Comparison of ENCODE assay signal across 23 cellular contexts in genomic region chr3:126758019-126758418, GRCh38.
"Had no signal": no experiment of that assay in that cellular context is flagged by ENCODE, and none has a peak within 500 bp of the region (broad histone marks: within the 10 kb centered on the region; RNA-seq: fewer than 3 reads in every experiment).

No MANE protein-coding gene starts in this region.

- H3K36me3 ChIP-seq: colonic mucosa, esophagus squamous epithelium, spleen, suprapubic skin, tibial artery, upper lobe of right lung had no signal

- H3K4me1 Mint-ChIP-seq: activated CD4-positive, alpha-beta T cell treated with anti-CD3 and anti-CD28 coated beads for 36 hours; activated CD8-positive, alpha-beta memory T cell treated with anti-CD3 and anti-CD28 coated beads, Interleukin-2, amount 10 ng/mL, durations not matched to agents 7 days and 5 days had no signal

- H3K27me3 ChIP-seq: colonic mucosa, esophagus squamous epithelium, hepatocyte, spleen, suprapubic skin, tibial artery, upper lobe of right lung had no signal

- H3K4me3 Mint-ChIP-seq: activated CD4-positive, alpha-beta T cell treated with anti-CD3 and anti-CD28 coated beads for 36 hours; activated CD8-positive, alpha-beta memory T cell treated with anti-CD3 and anti-CD28 coated beads, Interleukin-2, amount 10 ng/mL, durations not matched to agents 7 days and 5 days; activated CD8-positive, alpha-beta T cell treated with anti-CD3 and anti-CD28 coated beads, Interleukin-2, amount 10 ng/mL, durations not matched to agents 7 days and 5 days; activated naive CD8-positive, alpha-beta T cell; mesothelial cell of epicardium; naive thymus-derived CD8-positive, alpha-beta T cell had no signal

- H3K4me1 ChIP-seq: colonic mucosa, spleen, tibial artery had no signal

- H3K9me3 ChIP-seq: colonic mucosa, esophagus squamous epithelium, spleen, suprapubic skin, tibial artery, upper lobe of right lung had no signal

- H3K4me3 ChIP-seq: colonic mucosa, esophagus squamous epithelium, hepatocyte, spleen, suprapubic skin, tibial artery, upper lobe of right lung had no signal

- H3K4me2 ChIP-seq: hepatocyte had no signal

- H3K27ac Mint-ChIP-seq: activated CD4-positive, alpha-beta T cell treated with anti-CD3 and anti-CD28 coated beads for 36 hours; activated CD8-positive, alpha-beta memory T cell treated with anti-CD3 and anti-CD28 coated beads, Interleukin-2, amount 10 ng/mL, durations not matched to agents 7 days and 5 days; activated CD8-positive, alpha-beta T cell treated with anti-CD3 and anti-CD28 coated beads, Interleukin-2, amount 10 ng/mL, durations not matched to agents 7 days and 5 days; activated naive CD8-positive, alpha-beta T cell; mesothelial cell of epicardium; naive thymus-derived CD8-positive, alpha-beta T cell had no signal

- H2AFZ ChIP-seq: hepatocyte had no signal

- H3K79me2 ChIP-seq: hepatocyte had no signal

- H3K27me3 Mint-ChIP-seq: activated CD4-positive, alpha-beta T cell treated with anti-CD3 and anti-CD28 coated beads for 36 hours; activated naive CD8-positive, alpha-beta T cell; naive thymus-derived CD8-positive, alpha-beta T cell had no signal

- DNase-seq: activated CD4-positive, alpha-beta T cell treated with anti-CD3 and anti-CD28 coated beads for 36 hours; activated CD4-positive, CD25-positive, alpha-beta regulatory T cell; activated CD8-positive, alpha-beta memory T cell treated with anti-CD3 and anti-CD28 coated beads, Interleukin-2, amount 10 ng/mL, durations not matched to agents 7 days and 5 days; activated CD8-positive, alpha-beta T cell treated with anti-CD3 and anti-CD28 coated beads, Interleukin-2, amount 10 ng/mL, durations not matched to agents 7 days and 5 days; activated effector memory CD4-positive, alpha-beta T cell treated with Interleukin-2 at 50 U/mL for 16 hours; activated naive CD4-positive, alpha-beta T cell treated with Interleukin-2 at 50 U/mL for 16 hours; anterior cingulate cortex; cerebellar nuclear complex; colonic mucosa; effector CD8-positive, alpha-beta T cell; esophagus squamous epithelium; left colon; naive thymus-derived CD8-positive, alpha-beta T cell; right cardiac atrium; spleen; stimulated activated naive CD4-positive, alpha-beta T cell; tibial artery; upper lobe of right lung had no signal

- H3K27ac ChIP-seq: colonic mucosa, epithelial cell of prostate, esophagus squamous epithelium, hepatocyte, spleen, suprapubic skin, tibial artery, upper lobe of right lung had no signal
